Comparison of ENCODE assay signal across 9 cellular contexts in the genomic region with DNA sequence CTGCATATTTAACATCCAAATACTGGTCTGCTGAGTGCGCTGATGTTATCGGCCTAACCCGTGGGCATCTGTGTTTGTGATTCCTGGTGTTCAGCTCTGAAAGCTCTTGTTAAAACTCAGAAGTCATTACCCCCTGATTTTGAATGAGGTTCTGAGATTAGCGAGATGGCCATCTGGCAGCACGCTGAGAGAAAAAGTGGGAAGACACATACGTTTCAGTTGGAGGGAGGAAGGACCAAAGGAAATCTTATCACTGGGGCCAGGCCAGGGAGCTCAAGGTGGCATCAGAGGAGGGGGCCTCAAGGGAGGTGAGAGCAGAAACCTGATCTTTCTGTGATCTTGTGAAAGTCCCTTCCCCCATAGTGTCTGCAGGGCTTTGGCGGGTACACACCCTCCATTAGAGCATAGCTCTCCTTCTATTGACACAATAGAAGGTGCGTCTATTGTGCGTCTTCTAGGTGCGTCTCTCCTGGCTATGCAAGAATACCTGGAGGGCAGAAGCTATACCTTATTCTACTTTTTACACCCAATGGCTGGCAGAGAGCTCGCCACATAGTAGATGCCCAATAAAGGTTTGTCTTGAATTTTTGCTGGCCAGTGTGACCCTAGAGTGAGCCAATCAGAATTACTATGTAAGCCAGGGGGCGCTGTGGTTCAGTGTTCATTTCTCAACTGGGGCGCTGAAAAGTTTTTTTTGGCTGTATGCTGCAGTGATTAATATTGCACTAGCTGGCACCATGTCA.
DNase-seq lines count a peak whose midpoint lies in the region; ATAC-seq, FAIRE-seq and TF ChIP-seq lines count a peak whose summit lies in the region.
"Had no signal": no experiment of that assay in that cellular context is flagged by ENCODE, and none has a peak within 500 bp of the region (broad histone marks: within the 10 kb centered on the region; RNA-seq: fewer than 3 reads in every experiment).

No MANE protein-coding gene starts in this region.

- H3K27ac Mint-ChIP-seq in activated T-helper 2 cell treated with anti-CD3 and anti-CD28 coated beads, Interferon-gamma antibody, Interleukin-2, Interleukin-4, amounts not matched to agents 10 μg/mL and 5 μg/mL and 100 μg/mL, durations not matched to agents 14 hours and 24 hours and 36 hours, result no peak overlapping the region
- H3K27ac Mint-ChIP-seq: activated naive CD8-positive, alpha-beta T cell had no signal

- no peaks in the 10 kb centered on the region for H3K36me3 ChIP-seq in OCI-LY3 (replicated peaks; ENCODE audit: low read depth, low read length)

- H3K79me2 ChIP-seq in OCI-LY3 (ENCODE audit: low read length), result no peaks in the 10 kb centered on the region

- no peak overlapping the region for H3K27ac ChIP-seq in OCI-LY3 (ENCODE audit: low read length)

- no peak overlapping the region for H3K4me2 ChIP-seq in OCI-LY3 (ENCODE audit: low read length)

- peak; percentile 70 for ATAC-seq in GM18511 (IDR thresholded peaks at IDR 0.05; ENCODE audit: unreplicated experiment)
- ATAC-seq in left ventricle myocardium superior, result peak; percentile 35
- no peak for ATAC-seq in HG03354 (IDR thresholded peaks at IDR 0.05; ENCODE audit: poor library complexity, severe bottlenecking, unreplicated experiment)
- ATAC-seq in GM18517 (IDR thresholded peaks at IDR 0.05; ENCODE audit: unreplicated experiment), result no peak

- no peaks in the 10 kb centered on the region for H3K9me3 Mint-ChIP-seq in activated T-helper 2 cell treated with anti-CD3 and anti-CD28 coated beads, Interferon-gamma antibody, Interleukin-2, Interleukin-4, amounts not matched to agents 10 μg/mL and 5 μg/mL and 100 μg/mL, durations not matched to agents 14 hours and 24 hours and 36 hours

- no peak overlapping the region for H3K9ac ChIP-seq in OCI-LY3 (ENCODE audit: low read length)

- FAIRE-seq in frontal cortex (lab: Jason Lieb, UNC), result no peak

- peak; percentile 19 for DNase-seq in activated T-helper 2 cell treated with anti-CD3 and anti-CD28 coated beads, Interferon-gamma antibody, Interleukin-2, Interleukin-4, amounts not matched to agents 10 μg/mL and 5 μg/mL and 100 μg/mL, durations not matched to agents 14 hours and 24 hours and 36 hours (ENCODE audit: low spot score)
- no peak for DNase-seq in left ventricle myocardium superior
- DNase-seq in stimulated activated CD4-positive, alpha-beta T cell treated with anti-CD3 and anti-CD28 coated beads, Interleukin-2, amount 100 ng/mL, for 48 hours, result peak; percentile 66
- no peak for DNase-seq in frontal cortex (ENCODE audit: low spot score in 2 of 2)

- TF ChIP-seq CTCF in OCI-LY3 (IDR thresholded peaks at IDR 0.05; ENCODE audit: low read depth, low read length), result peak; percentile 92

- H3K4me1 ChIP-seq in OCI-LY3 (ENCODE audit: low read length), result peaks cover 4% of the 10 kb centered on the region; the same call in 1 of the 2 replicates

- no peaks in the 10 kb centered on the region for H4K20me1 ChIP-seq in OCI-LY3 (ENCODE audit: insufficient read depth, low read length)

- intact Hi-C loops in activated T-helper 2 cell treated with anti-CD3 and anti-CD28 coated beads, Interferon-gamma antibody, Interleukin-2, Interleukin-4, amounts not matched to agents 10 μg/mL and 5 μg/mL and 100 μg/mL, durations not matched to agents 14 hours and 24 hours and 36 hours (cut with micrococcal nuclease), result loop anchor here (1.0 to 10.0 kb wide), 2 partner anchors 156 to 791 kb away; no protein-coding TSS in a partner anchor
- intact Hi-C loops in left ventricle myocardium superior (cut with micrococcal nuclease), result loop anchor here (10.0 kb wide), 1 partner anchor 149 kb away; no protein-coding TSS in a partner anchor

- H3K27me3 Mint-ChIP-seq in activated T-helper 2 cell treated with anti-CD3 and anti-CD28 coated beads, Interferon-gamma antibody, Interleukin-2, Interleukin-4, amounts not matched to agents 10 μg/mL and 5 μg/mL and 100 μg/mL, durations not matched to agents 14 hours and 24 hours and 36 hours (ENCODE audit: low read depth), result no peaks in the 10 kb centered on the region
- H3K27me3 Mint-ChIP-seq: activated naive CD8-positive, alpha-beta T cell had no signal

- H3K4me3 ChIP-seq in OCI-LY3 (ENCODE audit: low read length), result no peak overlapping the region

- no peak overlapping the region for H3K4me3 Mint-ChIP-seq in activated T-helper 2 cell treated with anti-CD3 and anti-CD28 coated beads, Interferon-gamma antibody, Interleukin-2, Interleukin-4, amounts not matched to agents 10 μg/mL and 5 μg/mL and 100 μg/mL, durations not matched to agents 14 hours and 24 hours and 36 hours (ENCODE audit: low read depth)
- H3K4me3 Mint-ChIP-seq: activated naive CD8-positive, alpha-beta T cell had no signal

- H3K27me3 ChIP-seq in OCI-LY3 (ENCODE audit: low read depth, low read length), result 0 out of 2 replicates have a peak, but pooled peaks cover 2% of the 10 kb centered on the region

- H3K9me3 ChIP-seq in OCI-LY3 (ENCODE audit: insufficient read depth, low read length), result no peaks in the 10 kb centered on the region

- no peaks in the 10 kb centered on the region for H3K36me3 Mint-ChIP-seq in activated T-helper 2 cell treated with anti-CD3 and anti-CD28 coated beads, Interferon-gamma antibody, Interleukin-2, Interleukin-4, amounts not matched to agents 10 μg/mL and 5 μg/mL and 100 μg/mL, durations not matched to agents 14 hours and 24 hours and 36 hours (ENCODE audit: low read depth)
- H3K36me3 Mint-ChIP-seq: activated naive CD8-positive, alpha-beta T cell had no signal

- H2AFZ ChIP-seq in OCI-LY3 (ENCODE audit: low read depth, low read length), result no peak overlapping the region

- no peaks in the 10 kb centered on the region for H3K4me1 Mint-ChIP-seq in activated T-helper 2 cell treated with anti-CD3 and anti-CD28 coated beads, Interferon-gamma antibody, Interleukin-2, Interleukin-4, amounts not matched to agents 10 μg/mL and 5 μg/mL and 100 μg/mL, durations not matched to agents 14 hours and 24 hours and 36 hours (ENCODE audit: low read depth)

Comparison
In these comparisons a context has a peak if more than half of its experiments do, and no peak if none do; other contexts are left out.
1. ATAC-seq: peak in GM18511 (single experiment) and left ventricle myocardium superior (single experiment); none in HG03354 (single experiment) and GM18517 (single experiment).
2. DNase-seq: peak in activated T-helper 2 cell treated with anti-CD3 and anti-CD28 coated beads, Interferon-gamma antibody, Interleukin-2, Interleukin-4, amounts not matched to agents 10 μg/mL and 5 μg/mL and 100 μg/mL, durations not matched to agents 14 hours and 24 hours and 36 hours (single experiment) and stimulated activated CD4-positive, alpha-beta T cell treated with anti-CD3 and anti-CD28 coated beads, Interleukin-2, amount 100 ng/mL, for 48 hours (2 of 2); none in left ventricle myocardium superior (single experiment) and frontal cortex (0 of 2).